In the genomic region with DNA sequence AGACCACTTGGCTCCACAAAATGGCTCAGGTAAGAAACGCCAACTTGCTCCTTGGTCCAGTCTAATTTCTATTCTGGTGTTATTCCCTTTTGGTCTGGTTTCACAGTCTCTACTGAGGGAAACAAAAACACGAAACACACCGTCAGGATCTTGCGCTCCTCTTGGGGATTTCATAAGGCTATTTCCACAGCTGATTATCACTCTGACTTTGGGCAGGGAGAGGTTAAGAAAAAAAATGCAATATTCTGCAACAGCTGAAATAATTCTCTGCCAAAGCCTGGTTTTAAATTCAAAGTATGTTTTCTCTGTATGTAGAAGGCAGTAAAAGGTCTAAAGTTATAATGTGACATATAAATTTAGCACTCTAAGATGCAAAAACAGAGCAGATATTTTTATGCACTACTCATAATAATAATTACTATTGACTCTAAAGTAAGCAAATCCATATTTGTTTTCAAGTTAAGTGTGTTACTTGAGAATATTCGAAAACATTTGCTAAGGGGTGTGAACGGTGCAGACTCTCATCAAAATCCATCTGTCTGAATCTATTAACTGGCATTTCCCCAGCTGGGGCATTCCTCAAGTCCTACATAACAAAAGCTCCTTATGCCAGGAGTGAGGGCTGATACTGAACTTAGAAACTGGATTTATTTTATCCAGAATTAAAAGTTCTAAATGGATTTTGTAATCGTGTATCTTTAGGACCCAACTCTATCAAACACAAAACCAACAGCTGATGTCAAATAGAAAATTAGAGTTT, we compare ENCODE assay signal across 20 cellular contexts. TPM values are rescaled to one million over a fixed set of nuclear protein-coding genes. Genes with fewer than 3 reads are reported as not detected.
A peak's percentile ranks its signal among the peaks of the same experiment; 100 is the strongest.
DNase-seq lines count a peak whose midpoint lies in the region; ATAC-seq and TF ChIP-seq lines count a peak whose summit lies in the region.
"Had no signal": no experiment of that assay in that cellular context is flagged by ENCODE, and none has a peak within 500 bp of the region (broad histone marks: within the 10 kb centered on the region; RNA-seq: fewer than 3 reads in every experiment).

No MANE protein-coding gene starts in this region.

- H3K4me1 ChIP-seq in SJCRH30: peaks cover 55% of the 10 kb centered on the region
- peaks cover 0 to 30% (median 9%) of the 10 kb centered on the region in 4 donors for H3K4me1 ChIP-seq in tibial artery
- H3K4me1 ChIP-seq: pancreas had no signal

- H3K4me3 ChIP-seq in SJCRH30 (peak overlapping the region; percentile 42), tibial artery (no peak overlapping the region), H7 (ENCODE audit: insufficient read depth, low read depth, low read length) (no peak overlapping the region)
- H3K4me3 ChIP-seq: K562, mucosa of descending colon, pancreas, PC-9, smooth muscle cell had no signal

- ATAC-seq in HG02885 (IDR thresholded peaks at IDR 0.05; ENCODE audit: poor library complexity, unreplicated experiment): no peak
- ATAC-seq: activated T-helper 17 cell treated with anti-CD3 and anti-CD28 coated beads, Interleukin-2, amount 50 U/mL, for 72 hours; CD8-positive, alpha-beta T cell; K562; mucosa of descending colon; pancreas had no signal

- intact Hi-C loops in tibial artery (cut with DNase I; ENCODE audit: low total_unique reads): no loop called here

- no peak for TF ChIP-seq CTCF in tibial artery (IDR thresholded peaks at IDR 0.05)

- H3K27me3 ChIP-seq in SJCRH30: no peaks in the 10 kb centered on the region
- H3K27me3 ChIP-seq in tibial artery: no peaks in the 10 kb centered on the region
- H3K27me3 ChIP-seq in H7 (ENCODE audit: control insufficient read depth, insufficient read depth, low read length): no peaks in the 10 kb centered on the region
- H3K27me3 ChIP-seq: pancreas had no signal

- H3K9me3 ChIP-seq in SJCRH30 (replicated peaks) (peaks cover 2% of the 10 kb centered on the region; the same call in 1 of the 2 replicates), tibial artery (no peaks in the 10 kb centered on the region)
- H3K9me3 ChIP-seq: mucosa of descending colon, pancreas had no signal

- DNase-seq in NCI-H1694 treated with DMSO at 0.1 percent for 48 hours (lab: John Stamatoyannopoulos, UW) (peak; percentile 41), NCI-H1694 (lab: John Stamatoyannopoulos, UW) (no peak), SJCRH30 (peak; percentile 65 to 89), fibroblast of peridontal ligament (ENCODE audit: extremely low read depth) (peak; percentile 72), tibial artery (no peak), H7 (no peak), T-helper 9 cell (no peak)
- DNase-seq: activated CD4-positive, alpha-beta memory T cell treated with anti-CD3 and anti-CD28 coated beads, Interleukin-2, amount 10 ng/mL, durations not matched to agents 7 days and 5 days; aorta; CD8-positive, alpha-beta T cell; kidney; mucosa of descending colon; NCI-H1048; pancreas; PC-9; stimulated activated naive CD4-positive, alpha-beta T cell treated with Interleukin-2 at 50 U/mL for 16 hours had no signal

- H3K36me3 ChIP-seq in SJCRH30 (no peaks in the 10 kb centered on the region), tibial artery (no peaks in the 10 kb centered on the region), H7 (replicated peaks; ENCODE audit: control insufficient read depth, insufficient read depth, low read length) (no peaks in the 10 kb centered on the region)
- H3K36me3 ChIP-seq: pancreas had no signal

- H3K27ac ChIP-seq in SJCRH30: peak overlapping the region; percentile 67
- peak overlapping the region; percentile 64 to 65 for H3K27ac ChIP-seq in tibial artery
- H3K27ac ChIP-seq: pancreas, PC-9 had no signal

RNA-seq across cellular contexts. Expression of gene STARD13, which starts 38.4 kb away (rescaled TPM):
- 29.1 and 35.1 TPM in 2 replicates for total RNA-seq in SJCRH30 (2014; rRNA removed; shearing (Covaris generic))
- total RNA-seq in H7 (2014; rRNA removed; shearing (Covaris generic)): 0.73 and 3.0 TPM in 2 replicates
- total RNA-seq: CD8-positive, alpha-beta T cell had no signal

Comparison
In these comparisons a context has a peak if more than half of its experiments do, and no peak if none do; other contexts are left out.
1. DNase-seq: peak in NCI-H1694 treated with DMSO at 0.1 percent for 48 hours (single experiment), SJCRH30 (2 of 2) and fibroblast of peridontal ligament (single experiment); none in NCI-H1694 (single experiment), tibial artery (0 of 2), H7 (single experiment) and T-helper 9 cell (single experiment).